19 cellular contexts compared by ENCODE assay signal in genomic region chr1:228891134-228892034, GRCh38.
"Had no signal": no experiment of that assay in that cellular context is flagged by ENCODE, and none has a peak within 500 bp of the region (broad histone marks: within the 10 kb centered on the region; RNA-seq: fewer than 3 reads in every experiment).

No MANE protein-coding gene starts in this region.

- H3K9me3 ChIP-seq: lower lobe of right lung, tibial nerve had no signal

- H3K36me3 Mint-ChIP-seq: stimulated activated naive B cell treated with anti-CD40 and anti-IgM and Interleukin-4, amounts not matched to agents 10 μg/mL and 1 μg/mL and 100 μg/mL, for 72 hours; T-cell had no signal

- H3K9me3 Mint-ChIP-seq: activated T-helper 17 cell treated with anti-CD3 and anti-CD28 coated beads, Interleukin-2, amount 50 U/mL, for 72 hours; stimulated activated naive B cell treated with anti-CD40 and anti-IgM and Interleukin-4, amounts not matched to agents 10 μg/mL and 1 μg/mL and 100 μg/mL, for 72 hours; T-cell had no signal

- H3K27ac ChIP-seq: dorsolateral prefrontal cortex, lower lobe of right lung, tibial nerve had no signal

- DNase-seq: activated CD4-positive, alpha-beta T cell treated with anti-CD3 and anti-CD28 coated beads, Interleukin-2, amount 50 U/mL, for 1 hour; activated naive CD4-positive, alpha-beta T cell treated with Interleukin-2 at 50 U/mL for 16 hours; aorta; dorsolateral prefrontal cortex; endodermal cell; erythroblast; foreskin fibroblast; glutamatergic neuron; hypothalamus; lower lobe of right lung; midbrain; stimulated activated CD4-positive, alpha-beta T cell treated with anti-CD3 and anti-CD28 coated beads, Interleukin-4, amount 100 ng/mL, for 1 hour; stimulated activated naive B cell treated with anti-CD40 and anti-IgM and Interleukin-4, amounts not matched to agents 10 μg/mL and 1 μg/mL and 100 μg/mL, for 72 hours; T-cell; T-helper 9 cell had no signal

- H3K4me1 Mint-ChIP-seq: activated T-helper 17 cell treated with anti-CD3 and anti-CD28 coated beads, Interleukin-2, amount 50 U/mL, for 72 hours; endodermal cell; stimulated activated naive B cell treated with anti-CD40 and anti-IgM and Interleukin-4, amounts not matched to agents 10 μg/mL and 1 μg/mL and 100 μg/mL, for 72 hours had no signal

- H3K36me3 ChIP-seq: lower lobe of right lung, tibial nerve had no signal

- ATAC-seq: activated CD4-positive, CD25-positive, alpha-beta regulatory T cell treated with anti-CD3 and anti-CD28 coated beads, Interleukin-2, amount 50 U/mL, for 24 hours; activated T-helper 17 cell treated with anti-CD3 and anti-CD28 coated beads, Interleukin-2, amount 50 U/mL, for 72 hours; lower lobe of right lung; stimulated activated naive B cell treated with anti-CD40 and anti-IgM and Interleukin-4, amounts not matched to agents 10 μg/mL and 1 μg/mL and 100 μg/mL, for 72 hours; T-cell had no signal

- H3K27ac Mint-ChIP-seq: activated T-helper 17 cell treated with anti-CD3 and anti-CD28 coated beads, Interleukin-2, amount 50 U/mL, for 72 hours; endodermal cell; stimulated activated naive B cell treated with anti-CD40 and anti-IgM and Interleukin-4, amounts not matched to agents 10 μg/mL and 1 μg/mL and 100 μg/mL, for 72 hours; T-cell had no signal

- FAIRE-seq: bronchial epithelial cell had no signal

- H3K4me3 Mint-ChIP-seq: activated T-helper 17 cell treated with anti-CD3 and anti-CD28 coated beads, Interleukin-2, amount 50 U/mL, for 72 hours; endodermal cell; stimulated activated naive B cell treated with anti-CD40 and anti-IgM and Interleukin-4, amounts not matched to agents 10 μg/mL and 1 μg/mL and 100 μg/mL, for 72 hours had no signal

- H3K4me1 ChIP-seq: lower lobe of right lung, tibial nerve had no signal

- H3K27me3 ChIP-seq: dorsolateral prefrontal cortex, tibial nerve had no signal

- H3K4me3 ChIP-seq: dorsolateral prefrontal cortex, lower lobe of right lung, tibial nerve had no signal
